ENCODE assay signal across 14 cellular contexts in the genomic region with DNA sequence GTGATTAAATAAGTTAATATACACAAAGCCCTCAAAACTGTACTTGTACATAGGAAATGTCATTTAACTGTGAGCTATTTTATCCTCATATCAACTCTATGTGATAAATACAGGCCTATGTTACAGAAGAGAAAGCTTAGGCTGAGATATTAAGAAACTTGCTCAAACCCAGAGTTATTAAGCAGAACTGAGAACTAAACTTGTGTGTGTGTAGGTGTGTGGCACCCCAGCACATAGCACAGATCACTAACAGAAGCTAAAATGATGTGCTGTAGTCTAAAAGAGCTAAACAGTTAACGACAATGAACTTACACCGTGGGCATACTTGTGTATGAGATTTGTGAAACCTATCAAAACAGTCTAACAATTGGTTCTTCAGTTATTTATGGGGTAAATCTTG. TPM values are rescaled to one million over a fixed set of nuclear protein-coding genes. Genes with fewer than 3 reads are reported as not detected.
A peak's percentile ranks its signal among the peaks of the same experiment; 100 is the strongest.
DNase-seq lines count a peak whose midpoint lies in the region; ATAC-seq and TF ChIP-seq lines count a peak whose summit lies in the region.
"Had no signal": no experiment of that assay in that cellular context is flagged by ENCODE, and none has a peak within 500 bp of the region (broad histone marks: within the 10 kb centered on the region; RNA-seq: fewer than 3 reads in every experiment).

No MANE protein-coding gene starts in this region.

- H3K9me3 ChIP-seq in endodermal cell (ENCODE audit: control insufficient read depth, low read length) (no peaks in the 10 kb centered on the region), right lobe of liver (no peaks in the 10 kb centered on the region)
- H3K9me3 ChIP-seq: heart right ventricle had no signal

- TF ChIP-seq CTCF in endodermal cell (conservative IDR thresholded peaks at IDR 0.05) (no peak), right lobe of liver (IDR thresholded peaks at IDR 0.05) (no peak)

- H3K27me3 ChIP-seq in endodermal cell (ENCODE audit: control insufficient read depth, insufficient read depth, low read length, poor library complexity, severe bottlenecking) (peaks cover 14% of the 10 kb centered on the region), right lobe of liver (no peaks in the 10 kb centered on the region)
- H3K27me3 ChIP-seq: heart right ventricle had no signal

- no peak overlapping the region for H3K4me3 ChIP-seq in endodermal cell (ENCODE audit: low read length)
- no peak overlapping the region for H3K4me3 ChIP-seq in right lobe of liver
- H3K4me3 ChIP-seq: heart right ventricle had no signal

- peaks cover 5% of the 10 kb centered on the region for H3K4me1 ChIP-seq in endodermal cell (ENCODE audit: control insufficient read depth, insufficient read depth, low read length)
- H3K4me1 ChIP-seq in right lobe of liver = no peaks in the 10 kb centered on the region

- H3K27ac ChIP-seq in endodermal cell (ENCODE audit: low read depth, low read length) = no peak overlapping the region
- no peak overlapping the region for H3K27ac ChIP-seq in right lobe of liver
- H3K27ac ChIP-seq: 22Rv1, heart right ventricle had no signal

- no peak for DNase-seq in activated CD4-positive, CD25-positive, alpha-beta regulatory T cell treated with anti-CD3 and anti-CD28 coated beads, Interleukin-2, amount 50 U/mL, for 72 hours
- no peak for DNase-seq in stimulated activated naive B cell treated with anti-CD40 and anti-IgM and Interleukin-4, amounts not matched to agents 10 μg/mL and 1 μg/mL and 100 μg/mL, for 72 hours
- no peak for DNase-seq in endodermal cell
- no peak for DNase-seq in right lobe of liver
- DNase-seq in SHP77 treated with DMSO at 0.1 percent for 48 hours (lab: John Stamatoyannopoulos, UW) = no peak
- DNase-seq: activated CD8-positive, alpha-beta T cell treated with anti-CD3 and anti-CD28 coated beads for 36 hours; activated naive CD8-positive, alpha-beta T cell treated with anti-CD3 and anti-CD28 coated beads, Interleukin-2, amount 50 U/mL, for 24 hours; DMS153; effector CD4-positive, alpha-beta T cell; heart right ventricle had no signal

- H3K27ac Mint-ChIP-seq in stimulated activated naive B cell treated with anti-CD40 and anti-IgM and Interleukin-4, amounts not matched to agents 10 μg/mL and 1 μg/mL and 100 μg/mL, for 72 hours = peak overlapping the region; percentile 67
- no peak overlapping the region for H3K27ac Mint-ChIP-seq in endodermal cell
- H3K27ac Mint-ChIP-seq: activated CD8-positive, alpha-beta T cell treated with anti-CD3 and anti-CD28 coated beads for 36 hours; activated naive CD8-positive, alpha-beta T cell treated with anti-CD3 and anti-CD28 coated beads, Interleukin-2, amount 50 U/mL, for 24 hours had no signal

- no peaks in the 10 kb centered on the region for H3K9me3 Mint-ChIP-seq in stimulated activated naive B cell treated with anti-CD40 and anti-IgM and Interleukin-4, amounts not matched to agents 10 μg/mL and 1 μg/mL and 100 μg/mL, for 72 hours
- no peaks in the 10 kb centered on the region for H3K9me3 Mint-ChIP-seq in endodermal cell
- H3K9me3 Mint-ChIP-seq: activated CD8-positive, alpha-beta T cell treated with anti-CD3 and anti-CD28 coated beads for 36 hours; activated naive CD8-positive, alpha-beta T cell treated with anti-CD3 and anti-CD28 coated beads, Interleukin-2, amount 50 U/mL, for 24 hours had no signal

- H3K9ac ChIP-seq in endodermal cell (ENCODE audit: extremely low read depth, low read length, poor library complexity, severe bottlenecking) = no peak overlapping the region

- no peak overlapping the region for H3K4me3 Mint-ChIP-seq in stimulated activated naive B cell treated with anti-CD40 and anti-IgM and Interleukin-4, amounts not matched to agents 10 μg/mL and 1 μg/mL and 100 μg/mL, for 72 hours
- H3K4me3 Mint-ChIP-seq in endodermal cell = no peak overlapping the region
- H3K4me3 Mint-ChIP-seq: activated CD8-positive, alpha-beta T cell treated with anti-CD3 and anti-CD28 coated beads for 36 hours; activated naive CD8-positive, alpha-beta T cell treated with anti-CD3 and anti-CD28 coated beads, Interleukin-2, amount 50 U/mL, for 24 hours had no signal

- peaks cover 28% of the 10 kb centered on the region for H3K36me3 ChIP-seq in endodermal cell (ENCODE audit: control insufficient read depth, insufficient read depth, low read length)
- H3K36me3 ChIP-seq in right lobe of liver = peaks cover 0 to 5% (median 0%) of the 10 kb centered on the region in 4 donors

- H3K27me3 Mint-ChIP-seq in stimulated activated naive B cell treated with anti-CD40 and anti-IgM and Interleukin-4, amounts not matched to agents 10 μg/mL and 1 μg/mL and 100 μg/mL, for 72 hours = no peaks in the 10 kb centered on the region
- no peaks in the 10 kb centered on the region for H3K27me3 Mint-ChIP-seq in endodermal cell (ENCODE audit: insufficient read depth)
- H3K27me3 Mint-ChIP-seq: activated CD8-positive, alpha-beta T cell treated with anti-CD3 and anti-CD28 coated beads for 36 hours; activated naive CD8-positive, alpha-beta T cell treated with anti-CD3 and anti-CD28 coated beads, Interleukin-2, amount 50 U/mL, for 24 hours had no signal

- TF ChIP-seq POLR2A in right lobe of liver (IDR thresholded peaks at IDR 0.05) = no peak

- intact Hi-C loops in right lobe of liver (cut with DNase I) = no loop called here

- peaks cover 29 to 52% of the 10 kb centered on the region in 2 donors for H3K4me1 Mint-ChIP-seq in stimulated activated naive B cell treated with anti-CD40 and anti-IgM and Interleukin-4, amounts not matched to agents 10 μg/mL and 1 μg/mL and 100 μg/mL, for 72 hours
- peaks cover 34% of the 10 kb centered on the region for H3K4me1 Mint-ChIP-seq in endodermal cell

- peaks cover 16 to 25% of the 10 kb centered on the region in 2 donors for H3K36me3 Mint-ChIP-seq in stimulated activated naive B cell treated with anti-CD40 and anti-IgM and Interleukin-4, amounts not matched to agents 10 μg/mL and 1 μg/mL and 100 μg/mL, for 72 hours
- peaks cover 10% of the 10 kb centered on the region for H3K36me3 Mint-ChIP-seq in endodermal cell (ENCODE audit: low read depth)

- 89 to 97% methylated on average over 2 of the region's 2 CpGs for WGBS in endodermal cell (ENCODE audit: insufficient coverage in 1 of 2, insufficient read length in 1 of 2), 2 experiments
- 91% methylated on average over 2 of the region's 2 CpGs for WGBS in right lobe of liver (ENCODE audit: insufficient coverage, low coverage, low lambda C conversion rate, missing lambda C conversion rate)

- peak; percentile 28 to 36 for ATAC-seq in activated CD4-positive, CD25-positive, alpha-beta regulatory T cell treated with anti-CD3 and anti-CD28 coated beads, Interleukin-2, amount 50 U/mL, for 24 hours
- ATAC-seq in GM21723 (IDR thresholded peaks at IDR 0.05; ENCODE audit: unreplicated experiment) (peak; percentile 80), HG03135 (IDR thresholded peaks at IDR 0.05; ENCODE audit: unreplicated experiment) (peak; percentile 81), right lobe of liver (no peak)
- peak; percentile 100 for ATAC-seq in stimulated activated naive B cell treated with anti-CD40 and anti-IgM and Interleukin-4, amounts not matched to agents 10 μg/mL and 1 μg/mL and 100 μg/mL, for 72 hours (replicated peaks)
- ATAC-seq: activated CD8-positive, alpha-beta T cell treated with anti-CD3 and anti-CD28 coated beads for 36 hours; activated naive CD8-positive, alpha-beta T cell treated with anti-CD3 and anti-CD28 coated beads, Interleukin-2, amount 50 U/mL, for 24 hours; heart right ventricle had no signal

RNA-seq across cellular contexts. Expression of a gene that starts 34.5 kb away (rescaled TPM):
- 100 to 1,000 TPM in 1 of 2 donors, 10 to 100 TPM in 1; 80.3 to 102 TPM for total RNA-seq in endodermal cell
- polyA plus RNA-seq in endodermal cell (2013, experiment 1 of 2) = 136 TPM
- 135 TPM for polyA plus RNA-seq in endodermal cell (2013, experiment 2 of 2)
- 10 to 100 TPM; 31.6 to 42.3 (median 39.5) TPM for total RNA-seq in right lobe of liver

Comparison
In these comparisons a context has a peak if more than half of its experiments do, and no peak if none do; other contexts are left out.
1. ATAC-seq: peak in activated CD4-positive, CD25-positive, alpha-beta regulatory T cell treated with anti-CD3 and anti-CD28 coated beads, Interleukin-2, amount 50 U/mL, for 24 hours (2 of 2), GM21723 (single experiment), HG03135 (single experiment) and stimulated activated naive B cell treated with anti-CD40 and anti-IgM and Interleukin-4, amounts not matched to agents 10 μg/mL and 1 μg/mL and 100 μg/mL, for 72 hours (2 of 2); none in right lobe of liver (0 of 4).